8 cellular contexts compared by ENCODE assay signal in the genomic region with DNA sequence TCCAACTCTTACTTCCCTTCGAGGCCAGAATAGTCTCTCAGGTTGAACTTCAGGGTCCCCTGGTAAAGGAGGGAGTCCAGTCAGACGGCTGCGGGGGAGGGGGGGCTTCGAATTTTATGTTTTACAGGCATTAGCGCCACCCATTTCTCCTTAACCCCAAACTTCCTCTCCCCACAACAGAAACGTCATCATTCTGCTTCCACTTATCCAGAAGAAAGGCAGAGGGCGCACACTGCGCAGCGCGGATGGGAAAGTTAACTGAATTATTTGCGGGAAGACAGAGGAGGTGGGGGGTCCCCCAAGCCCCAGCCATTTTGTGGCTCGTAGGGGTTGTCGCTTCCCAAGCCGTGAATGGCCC. TPM values are rescaled to one million over a fixed set of nuclear protein-coding genes. Genes with fewer than 3 reads are reported as not detected.
DNase-seq lines count a peak whose midpoint lies in the region; ATAC-seq and TF ChIP-seq lines count a peak whose summit lies in the region.

No MANE protein-coding gene starts in this region.

- H3K36me3 Mint-ChIP-seq in T-helper 2 cell treated with Interferon-gamma antibody and Interleukin-4, amounts not matched to agents 5 μg/mL and 100 μg/mL, for 36 hours (ENCODE audit: low read depth) = peaks cover 23% of the 10 kb centered on the region

- peak overlapping the region; percentile 94 to 99 (median 98) for H3K27ac ChIP-seq in transverse colon

- H3K9me3 ChIP-seq in mucosa of descending colon (no peaks in the 10 kb centered on the region), transverse colon (no peaks in the 10 kb centered on the region)

- TF ChIP-seq EP300 in transverse colon (IDR thresholded peaks at IDR 0.05; ENCODE audit: low read depth) = no peak

- no peaks in the 10 kb centered on the region for H3K27me3 Mint-ChIP-seq in T-helper 2 cell treated with Interferon-gamma antibody and Interleukin-4, amounts not matched to agents 5 μg/mL and 100 μg/mL, for 36 hours (ENCODE audit: low read depth)

- intact Hi-C loops in mucosa of descending colon (cut with DNase I, micrococcal nuclease) (no loop called here), transverse colon (cut with DNase I; ENCODE audit: low total_unique reads) (no loop called here)

- H3K4me1 Mint-ChIP-seq in T-helper 2 cell treated with Interferon-gamma antibody and Interleukin-4, amounts not matched to agents 5 μg/mL and 100 μg/mL, for 36 hours (ENCODE audit: low read depth) = peaks cover 55% of the 10 kb centered on the region

- TF ChIP-seq POLR2A in transverse colon (IDR thresholded peaks at IDR 0.05) = no peak

- H3K9me3 Mint-ChIP-seq in T-helper 2 cell treated with Interferon-gamma antibody and Interleukin-4, amounts not matched to agents 5 μg/mL and 100 μg/mL, for 36 hours = no peaks in the 10 kb centered on the region

- H3K4me1 ChIP-seq in mucosa of descending colon (ENCODE audit: low read depth) (peaks cover 8% of the 10 kb centered on the region), transverse colon (peaks cover 17 to 47% (median 32%) of the 10 kb centered on the region in 4 donors)

- H3K27ac Mint-ChIP-seq in T-helper 2 cell treated with Interferon-gamma antibody and Interleukin-4, amounts not matched to agents 5 μg/mL and 100 μg/mL, for 36 hours = peak overlapping the region; percentile 92

- H3K36me3 ChIP-seq in mucosa of descending colon (ENCODE audit: low read depth) (no peaks in the 10 kb centered on the region), transverse colon (no peaks in the 10 kb centered on the region)

- DNase-seq in DMS53 (lab: John Stamatoyannopoulos, UW) (peak; percentile 70), DMS53 treated with DMSO at 0.1 percent for 48 hours (lab: John Stamatoyannopoulos, UW; ENCODE audit: unreplicated experiment) (no peak), NCI-H1930 (lab: John Stamatoyannopoulos, UW) (peak; percentile 51 to 56), epithelial cell of proximal tubule (ENCODE audit: low read depth) (no peak), mucosa of descending colon (peak in 1 of 3 donors; percentile 75), transverse colon (no peak)
- no peak for DNase-seq in T-helper 2 cell treated with Interferon-gamma antibody and Interleukin-4, amounts not matched to agents 5 μg/mL and 100 μg/mL, for 36 hours (ENCODE audit: low spot score)

- H3K27me3 ChIP-seq in transverse colon = no peaks in the 10 kb centered on the region

- TF ChIP-seq CTCF in epithelial cell of proximal tubule (conservative IDR thresholded peaks at IDR 0.05; ENCODE audit: low read depth, low read length) = peak; percentile 18
- TF ChIP-seq CTCF in mucosa of descending colon (IDR thresholded peaks at IDR 0.05) = no peak
- TF ChIP-seq CTCF in transverse colon (IDR thresholded peaks at IDR 0.05) = peak in 2 of 5 experiments; percentile 22 to 24

- ATAC-seq in HG02588 (IDR thresholded peaks at IDR 0.05; ENCODE audit: unreplicated experiment) = peak; percentile 11
- ATAC-seq in mucosa of descending colon = peak; percentile 49

- in situ Hi-C loops in transverse colon (cut with MboI; ENCODE audit: low pct_ligation_motif_present in 1 of 4, low pct_unique_long_range_greater_than_20kb in 1 of 4, low sequenced_read_pairs in 3 of 4) = no loop called here

- H3K4me3 ChIP-seq in epithelial cell of proximal tubule (ENCODE audit: low read depth, low read length) = peak overlapping the region; percentile 99
- H3K4me3 ChIP-seq in mucosa of descending colon = no peak overlapping the region
- peak overlapping the region; percentile 42 to 81 (median 74) for H3K4me3 ChIP-seq in transverse colon

- 0 to 1% methylated on average over 4 to 14 of the region's 14 CpGs for WGBS in transverse colon (ENCODE audit: low coverage in 1 of 2), 2 donors

- peak overlapping the region; percentile 93 for H3K4me3 Mint-ChIP-seq in T-helper 2 cell treated with Interferon-gamma antibody and Interleukin-4, amounts not matched to agents 5 μg/mL and 100 μg/mL, for 36 hours

RNA-seq across cellular contexts. Expression of a gene that starts 0.5 kb away (rescaled TPM):
- total RNA-seq in epithelial cell of proximal tubule = 86.2 and 98.8 TPM in 2 replicates
- total RNA-seq in mucosa of descending colon = 100 to 1,000 TPM in 1 of 3 donors, 10 to 100 TPM in 2; 62.7 to 122 (median 71.1) TPM
- total RNA-seq in transverse colon = 100 to 1,000 TPM in 2 of 4 donors, 10 to 100 TPM in 2; 80.4 to 112 (median 96.2) TPM

RNA-seq across cellular contexts. Expression of a gene that starts 30.1 kb away (rescaled TPM):
- not detected in 2 replicates for total RNA-seq in epithelial cell of proximal tubule
- 10 to 100 TPM in 1 of 3 donors, 1 to 10 TPM in 2; 2.2 to 42.2 (median 6.4) TPM for total RNA-seq in mucosa of descending colon
- 10 to 100 TPM; 10.6 to 37.2 (median 23.2) TPM for total RNA-seq in transverse colon

Comparison
In these comparisons a context has a peak if more than half of its experiments do, and no peak if none do; other contexts are left out.
1. DNase-seq: peak in DMS53 (single experiment) and NCI-H1930 (2 of 2); none in DMS53 treated with DMSO at 0.1 percent for 48 hours (single experiment), T-helper 2 cell treated with Interferon-gamma antibody and Interleukin-4, amounts not matched to agents 5 μg/mL and 100 μg/mL, for 36 hours (single experiment), epithelial cell of proximal tubule (single experiment) and transverse colon (single experiment).